9 cellular contexts compared by ENCODE assay signal in genomic region chr9:127005770-127006314, GRCh38.
DNase-seq lines count a peak whose midpoint lies in the region; ATAC-seq and TF ChIP-seq lines count a peak whose summit lies in the region.
"Had no signal": no experiment of that assay in that cellular context is flagged by ENCODE, and none has a peak within 500 bp of the region (broad histone marks: within the 10 kb centered on the region; RNA-seq: fewer than 3 reads in every experiment).

No MANE protein-coding gene starts in this region.

- H3K27me3 ChIP-seq in MM.1S (replicated peaks; ENCODE audit: insufficient read depth, low read length) (no peaks in the 10 kb centered on the region), left ventricle myocardium inferior (ENCODE audit: low read depth) (no peaks in the 10 kb centered on the region)

- peaks cover 43% of the 10 kb centered on the region for H3F3A ChIP-seq in MM.1S (ENCODE audit: insufficient read depth, low read length)

- peak overlapping the region; percentile 68 for H3K4me3 Mint-ChIP-seq in natural killer cell treated with Interleukin-12 subunit alpha and Interleukin-12 subunit beta and Interleukin-15 and Interleukin-18, amount 100 ng/mL, for 72 hours

- H3K9me3 ChIP-seq in MM.1S (replicated peaks; ENCODE audit: insufficient read depth, low read length) (no peaks in the 10 kb centered on the region), left ventricle myocardium inferior (replicated peaks) (no peaks in the 10 kb centered on the region)

- peaks cover 27 to 38% of the 10 kb centered on the region in 2 donors for H3K4me1 Mint-ChIP-seq in natural killer cell treated with Interleukin-12 subunit alpha and Interleukin-12 subunit beta and Interleukin-15 and Interleukin-18, amount 100 ng/mL, for 72 hours (ENCODE audit: low read depth in 2 of 2)

- intact Hi-C loops in left ventricle myocardium inferior (cut with micrococcal nuclease), result no loop called here

- no peaks in the 10 kb centered on the region for H3K9me3 Mint-ChIP-seq in natural killer cell treated with Interleukin-12 subunit alpha and Interleukin-12 subunit beta and Interleukin-15 and Interleukin-18, amount 100 ng/mL, for 72 hours

- H3K79me2 ChIP-seq in MM.1S (ENCODE audit: low read length), result peaks cover 8% of the 10 kb centered on the region; the same call in 1 of the 2 replicates

- H3K36me3 Mint-ChIP-seq in natural killer cell treated with Interleukin-12 subunit alpha and Interleukin-12 subunit beta and Interleukin-15 and Interleukin-18, amount 100 ng/mL, for 72 hours, result no peaks in the 10 kb centered on the region

- H3K4me2 ChIP-seq in MM.1S (ENCODE audit: low read depth, low read length), result peak overlapping the region; percentile 52

- H3K4me1 ChIP-seq in MM.1S (ENCODE audit: low read length) (peaks cover 53% of the 10 kb centered on the region), left ventricle myocardium inferior (peaks cover 21% of the 10 kb centered on the region)

- TF ChIP-seq CTCF in MM.1S (IDR thresholded peaks at IDR 0.05; ENCODE audit: low read length), result no peak
- TF ChIP-seq CTCF in left ventricle myocardium inferior (IDR thresholded peaks at IDR 0.05; ENCODE audit: borderline replicate concordance), result no peak

- peak overlapping the region; percentile 27 to 57 for H3K27ac Mint-ChIP-seq in natural killer cell treated with Interleukin-12 subunit alpha and Interleukin-12 subunit beta and Interleukin-15 and Interleukin-18, amount 100 ng/mL, for 72 hours

- no peaks in the 10 kb centered on the region for H4K20me1 ChIP-seq in MM.1S (ENCODE audit: insufficient read depth, low read length)

- peak overlapping the region; percentile 95 for H3K27ac ChIP-seq in MM.1S (ENCODE audit: low read length)
- no peak overlapping the region for H3K27ac ChIP-seq in left ventricle myocardium inferior (replicated peaks)

- DNase-seq in MM.1S, result no peak
- no peak for DNase-seq in natural killer cell treated with Interleukin-12 subunit alpha and Interleukin-12 subunit beta and Interleukin-15 and Interleukin-18, amount 100 ng/mL, for 72 hours (ENCODE audit: low spot score)
- no peak for DNase-seq in erythroblast (lab: John Stamatoyannopoulos, UW)
- no peak for DNase-seq in NCI-H146 (lab: John Stamatoyannopoulos, UW)
- DNase-seq in left ventricle myocardium inferior, result no peak
- DNase-seq: COR-L47 had no signal

- no peak overlapping the region for H2AFZ ChIP-seq in MM.1S (ENCODE audit: low read length)

- no peaks in the 10 kb centered on the region for H3K9me2 ChIP-seq in MM.1S (replicated peaks; ENCODE audit: insufficient read depth, low read length)

- peaks cover 8 to 11% of the 10 kb centered on the region in 2 donors for H3K27me3 Mint-ChIP-seq in natural killer cell treated with Interleukin-12 subunit alpha and Interleukin-12 subunit beta and Interleukin-15 and Interleukin-18, amount 100 ng/mL, for 72 hours

- ATAC-seq in GM18907 (IDR thresholded peaks at IDR 0.05; ENCODE audit: unreplicated experiment), result peak; percentile 30
- ATAC-seq in GM21737 (IDR thresholded peaks at IDR 0.05; ENCODE audit: unreplicated experiment), result peak; percentile 22
- ATAC-seq in natural killer cell treated with Interleukin-12 subunit alpha and Interleukin-12 subunit beta and Interleukin-15 and Interleukin-18, amount 100 ng/mL, for 72 hours, result no peak
- ATAC-seq in GM21515 (IDR thresholded peaks at IDR 0.05; ENCODE audit: unreplicated experiment), result no peak

- H3K4me3 ChIP-seq in MM.1S (ENCODE audit: low read length) (peak overlapping the region; percentile 1; the same call in 1 of the 2 replicates), left ventricle myocardium inferior (no peak overlapping the region)

- no peak for TF ChIP-seq POLR2A in erythroblast (IDR thresholded peaks at IDR 0.05; ENCODE audit: low read length)

- H3K9ac ChIP-seq in MM.1S (ENCODE audit: low read length), result peak overlapping the region; percentile 71

- no peaks in the 10 kb centered on the region for H3K36me3 ChIP-seq in MM.1S (replicated peaks; ENCODE audit: insufficient read depth, low read length)
- H3K36me3 ChIP-seq in left ventricle myocardium inferior, result no peaks in the 10 kb centered on the region

Comparison
In these comparisons a context has a peak if more than half of its experiments do, and no peak if none do; other contexts are left out.
1. ATAC-seq: peak in GM18907 (single experiment) and GM21737 (single experiment); none in natural killer cell treated with Interleukin-12 subunit alpha and Interleukin-12 subunit beta and Interleukin-15 and Interleukin-18, amount 100 ng/mL, for 72 hours (0 of 2) and GM21515 (single experiment).